15 cellular contexts compared by ENCODE assay signal in the genomic region with DNA sequence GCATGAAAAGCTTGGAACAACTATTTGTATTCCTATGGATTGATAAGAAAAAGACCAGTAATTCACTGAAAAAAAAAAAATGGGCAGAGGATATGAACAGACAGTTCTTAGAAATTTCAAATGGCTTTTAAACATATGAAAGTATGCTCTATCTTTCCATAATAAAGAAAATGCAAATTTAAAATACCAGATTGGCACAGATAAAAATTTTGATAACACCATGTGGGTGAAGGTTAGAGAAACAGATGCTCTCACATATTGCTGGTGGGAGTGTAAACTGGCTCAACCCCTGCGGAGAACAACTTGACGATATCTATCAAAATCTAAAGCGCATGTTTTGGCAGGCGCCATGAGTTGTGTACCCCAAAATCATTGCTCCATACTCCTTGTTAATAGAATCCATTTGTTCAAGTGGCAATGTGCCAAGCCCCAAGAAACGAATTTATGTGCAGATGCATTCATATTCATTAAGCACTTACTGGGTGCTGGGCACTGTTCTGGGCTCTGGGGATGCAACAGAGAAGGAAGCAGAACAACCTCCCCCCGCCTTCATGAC. TPM values are rescaled to one million over a fixed set of nuclear protein-coding genes. Genes with fewer than 3 reads are reported as not detected.
DNase-seq lines count a peak whose midpoint lies in the region; ATAC-seq and TF ChIP-seq lines count a peak whose summit lies in the region.
"Had no signal": no experiment of that assay in that cellular context is flagged by ENCODE, and none has a peak within 500 bp of the region (broad histone marks: within the 10 kb centered on the region; RNA-seq: fewer than 3 reads in every experiment).

No MANE protein-coding gene starts in this region.

- H3K27ac Mint-ChIP-seq in Caco-2 (ENCODE audit: unreplicated experiment): no peak overlapping the region
- H3K27ac Mint-ChIP-seq: CD14-positive monocyte; CD4-positive, alpha-beta memory T cell; GM23338 had no signal

- POLR2A ChIA-PET in Caco-2 (lab: Charles Lee): no interaction called here

- H3K27me3 ChIP-seq in Caco-2 (replicated peaks; ENCODE audit: control insufficient read depth, insufficient read depth, low read length): no peaks in the 10 kb centered on the region
- H3K27me3 ChIP-seq: BLaER1 had no signal

- CTCF ChIA-PET in Caco-2 (lab: Charles Lee): no interaction called here

- TF ChIP-seq CTCF in Caco-2 (IDR thresholded peaks at IDR 0.05; ENCODE audit: insufficient read depth in 1 of 2, low read depth in 1 of 2, low read length in 1 of 2, severe bottlenecking in 1 of 2, unreplicated experiment in 1 of 2): no peak

- no peaks in the 10 kb centered on the region for H3K36me3 ChIP-seq in Caco-2 (ENCODE audit: control insufficient read depth, insufficient read depth, low read length)
- H3K36me3 ChIP-seq: BLaER1 had no signal

- H3K27me3 Mint-ChIP-seq in Caco-2 (ENCODE audit: insufficient read depth, unreplicated experiment): no peaks in the 10 kb centered on the region

- H3K9me3 Mint-ChIP-seq in Caco-2 (ENCODE audit: unreplicated experiment): no peaks in the 10 kb centered on the region
- H3K9me3 Mint-ChIP-seq: CD4-positive, alpha-beta memory T cell; GM23338 had no signal

- H3K36me3 Mint-ChIP-seq in Caco-2 (ENCODE audit: insufficient read depth, unreplicated experiment): no peaks in the 10 kb centered on the region
- H3K36me3 Mint-ChIP-seq: CD14-positive monocyte; CD4-positive, alpha-beta memory T cell had no signal

- no peak for ATAC-seq in GM19324 (IDR thresholded peaks at IDR 0.05; ENCODE audit: low FRiP score, unreplicated experiment)
- ATAC-seq: GM23338 had no signal

- DNase-seq in DMS 273 treated with DMSO at 0.1 percent for 48 hours (lab: John Stamatoyannopoulos, UW) (peak; percentile 42), NCI-H2171 treated with DMSO at 0.1 percent for 48 hours (lab: John Stamatoyannopoulos, UW) (peak; percentile 83), fibroblast of the conjunctiva (ENCODE audit: low read depth) (peak; percentile 10), Caco-2 (no peak), NCI-H748 (lab: John Stamatoyannopoulos, UW; ENCODE audit: unreplicated experiment) (no peak), HPDE6-E6E7 (ENCODE audit: extremely low spot score) (no peak)
- DNase-seq: AML-193; Calu3; CD4-positive, alpha-beta memory T cell; HCEC 1CT; KG1 had no signal

- no peak overlapping the region for H3K4me3 ChIP-seq in Caco-2 (ENCODE audit: low read depth, low read length)
- H3K4me3 ChIP-seq: BLaER1, GM23338 had no signal

- BruUV-seq in Caco-2 (replicated peaks; lab: Mats Ljungman, UMichigan): no TSS peak

- H3K4me3 Mint-ChIP-seq in Caco-2 (ENCODE audit: unreplicated experiment): no peak overlapping the region
- H3K4me3 Mint-ChIP-seq: CD14-positive monocyte; CD4-positive, alpha-beta memory T cell; GM23338 had no signal

- H3K4me1 ChIP-seq in Caco-2: peaks cover 15% of the 10 kb centered on the region

- H3K9me3 ChIP-seq in Caco-2: no peaks in the 10 kb centered on the region

- H3K4me1 Mint-ChIP-seq in Caco-2 (ENCODE audit: low read depth, unreplicated experiment): peaks cover 7% of the 10 kb centered on the region

- intact Hi-C loops in Caco-2 (cut with micrococcal nuclease; ENCODE audit: unreplicated experiment): no loop called here

RNA-seq across cellular contexts. Expression of a gene that starts 29.5 kb away (rescaled TPM):
- total RNA-seq in Caco-2 (2022): 203 and 212 TPM in 2 replicates

Comparison
In these comparisons a context has a peak if more than half of its experiments do, and no peak if none do; other contexts are left out.
1. DNase-seq: peak in DMS 273 treated with DMSO at 0.1 percent for 48 hours (single experiment), NCI-H2171 treated with DMSO at 0.1 percent for 48 hours (single experiment) and fibroblast of the conjunctiva (single experiment); none in Caco-2 (0 of 2), NCI-H748 (single experiment) and HPDE6-E6E7 (single experiment).